18 cellular contexts compared by ENCODE assay signal in the genomic region with DNA sequence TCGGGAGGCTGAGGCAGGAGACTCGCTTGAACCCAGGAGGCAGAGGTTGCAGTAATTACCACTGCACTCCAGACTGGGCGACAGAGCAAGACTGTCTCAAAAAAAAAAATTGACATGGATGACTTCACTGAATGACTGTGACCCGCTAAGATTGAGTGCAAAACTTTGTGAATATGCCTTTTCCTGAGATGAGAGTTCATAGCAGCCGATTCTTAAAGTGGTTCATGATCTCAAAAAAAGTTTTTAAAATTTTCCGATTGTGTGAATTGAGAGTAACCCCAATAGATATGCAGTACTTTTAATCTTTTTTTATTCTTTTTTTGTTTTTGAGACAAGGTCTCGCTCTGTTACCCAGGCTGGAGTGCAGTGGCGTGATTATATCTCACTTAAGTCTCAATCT. TPM values are rescaled to one million over a fixed set of nuclear protein-coding genes. Genes with fewer than 3 reads are reported as not detected.
A peak's percentile ranks its signal among the peaks of the same experiment; 100 is the strongest.
DNase-seq lines count a peak whose midpoint lies in the region; ATAC-seq and TF ChIP-seq lines count a peak whose summit lies in the region.
"Had no signal": no experiment of that assay in that cellular context is flagged by ENCODE, and none has a peak within 500 bp of the region (broad histone marks: within the 10 kb centered on the region; RNA-seq: fewer than 3 reads in every experiment).

No MANE protein-coding gene starts in this region.

- no peak overlapping the region for H2AFZ ChIP-seq in OCI-LY3 (ENCODE audit: low read depth, low read length)

- no peaks in the 10 kb centered on the region for H3K9me3 Mint-ChIP-seq in activated naive CD4-positive, alpha-beta T cell treated with anti-CD3 and anti-CD28 coated beads, Interleukin-2, amount 10 ng/mL, durations not matched to agents 7 days and 5 days
- H3K9me3 Mint-ChIP-seq in chondrocyte (ENCODE audit: low read depth) = no peaks in the 10 kb centered on the region
- no peaks in the 10 kb centered on the region for H3K9me3 Mint-ChIP-seq in stimulated activated effector memory CD8-positive, alpha-beta T cell treated with anti-CD3 and anti-CD28 coated beads, Interleukin-12 subunit alpha, Interleukin-12 subunit beta, amount 100 ng/mL, for 72 hours
- H3K9me3 Mint-ChIP-seq: T-helper 1 cell treated with Interleukin-12 subunit alpha and Interleukin-12 subunit beta and Interleukin-4 antibody, amounts not matched to agents 30 μg/mL and 1 μg/mL, for 36 hours had no signal

- peaks cover 29% of the 10 kb centered on the region for H3K4me1 ChIP-seq in OCI-LY3 (ENCODE audit: low read length)

- peaks cover 23% of the 10 kb centered on the region for H3K4me1 Mint-ChIP-seq in activated naive CD4-positive, alpha-beta T cell treated with anti-CD3 and anti-CD28 coated beads, Interleukin-2, amount 10 ng/mL, durations not matched to agents 7 days and 5 days
- peaks cover 8% of the 10 kb centered on the region for H3K4me1 Mint-ChIP-seq in chondrocyte (ENCODE audit: low read depth)
- H3K4me1 Mint-ChIP-seq in stimulated activated effector memory CD8-positive, alpha-beta T cell treated with anti-CD3 and anti-CD28 coated beads, Interleukin-12 subunit alpha, Interleukin-12 subunit beta, amount 100 ng/mL, for 72 hours = no peaks in the 10 kb centered on the region

- peaks cover 6% of the 10 kb centered on the region for H3K36me3 ChIP-seq in OCI-LY3 (replicated peaks; ENCODE audit: low read depth, low read length)
- H3K36me3 ChIP-seq: brain microvascular endothelial cell, left lung, upper lobe of right lung had no signal

- 0 out of 2 replicates have a peak overlapping the region, but pooled peaks have one; percentile 67 for H3K9ac ChIP-seq in OCI-LY3 (ENCODE audit: low read length)

- DNase-seq in activated naive CD4-positive, alpha-beta T cell treated with anti-CD3 and anti-CD28 coated beads, Interleukin-2, amount 10 ng/mL, durations not matched to agents 7 days and 5 days = no peak
- DNase-seq in activated naive CD4-positive, alpha-beta T cell treated with Interleukin-2 at 50 U/mL for 16 hours = no peak
- DNase-seq in chondrocyte (ENCODE audit: low spot score) (no peak), COLO829 (ENCODE audit: low spot score) (no peak)
- DNase-seq in stimulated activated effector memory CD8-positive, alpha-beta T cell treated with anti-CD3 and anti-CD28 coated beads, Interleukin-12 subunit alpha, Interleukin-12 subunit beta, amount 100 ng/mL, for 72 hours (ENCODE audit: low spot score in 2 of 2) = no peak
- no peak for DNase-seq in stimulated activated CD4-positive, alpha-beta T cell treated with anti-CD3 and anti-CD28 coated beads, Interleukin-4, amount 100 ng/mL, for 1 hour
- DNase-seq: activated CD4-positive, CD25-positive, alpha-beta regulatory T cell treated with anti-CD3 and anti-CD28 coated beads, Interleukin-2, amount 50 U/mL, for 72 hours; brain microvascular endothelial cell; DMS 273 treated with DMSO at 0.1 percent for 48 hours; effector CD8-positive, alpha-beta T cell; GOT3; left lung; NCI-H774; stimulated activated CD4-positive, alpha-beta T cell treated with anti-CD3 and anti-CD28 coated beads, Interleukin-4, amount 100 ng/mL, for 4 hours; upper lobe of right lung had no signal

- no peaks in the 10 kb centered on the region for H3K36me3 Mint-ChIP-seq in activated naive CD4-positive, alpha-beta T cell treated with anti-CD3 and anti-CD28 coated beads, Interleukin-2, amount 10 ng/mL, durations not matched to agents 7 days and 5 days
- peaks cover 1% of the 10 kb centered on the region for H3K36me3 Mint-ChIP-seq in chondrocyte (ENCODE audit: low read depth)
- H3K36me3 Mint-ChIP-seq in stimulated activated effector memory CD8-positive, alpha-beta T cell treated with anti-CD3 and anti-CD28 coated beads, Interleukin-12 subunit alpha, Interleukin-12 subunit beta, amount 100 ng/mL, for 72 hours = peaks cover 6% of the 10 kb centered on the region

- H3K27me3 Mint-ChIP-seq in activated naive CD4-positive, alpha-beta T cell treated with anti-CD3 and anti-CD28 coated beads, Interleukin-2, amount 10 ng/mL, durations not matched to agents 7 days and 5 days = no peaks in the 10 kb centered on the region
- no peaks in the 10 kb centered on the region for H3K27me3 Mint-ChIP-seq in chondrocyte (ENCODE audit: low read depth)

- ATAC-seq in stimulated activated effector memory CD8-positive, alpha-beta T cell treated with anti-CD3 and anti-CD28 coated beads, Interleukin-12 subunit alpha, Interleukin-12 subunit beta, amount 100 ng/mL, for 72 hours = no peak
- no peak for ATAC-seq in GM21528 (IDR thresholded peaks at IDR 0.05; ENCODE audit: low FRiP score, unreplicated experiment)
- ATAC-seq: left lung, upper lobe of right lung had no signal

- no peak for TF ChIP-seq CTCF in OCI-LY3 (IDR thresholded peaks at IDR 0.05; ENCODE audit: low read depth, low read length)
- TF ChIP-seq CTCF in chondrocyte (IDR thresholded peaks at IDR 0.05) = no peak

- H3K27ac Mint-ChIP-seq in activated naive CD4-positive, alpha-beta T cell treated with anti-CD3 and anti-CD28 coated beads, Interleukin-2, amount 10 ng/mL, durations not matched to agents 7 days and 5 days = no peak overlapping the region
- no peak overlapping the region for H3K27ac Mint-ChIP-seq in chondrocyte (ENCODE audit: unreplicated experiment)
- peak overlapping the region; percentile 78 for H3K27ac Mint-ChIP-seq in stimulated activated effector memory CD8-positive, alpha-beta T cell treated with anti-CD3 and anti-CD28 coated beads, Interleukin-12 subunit alpha, Interleukin-12 subunit beta, amount 100 ng/mL, for 72 hours
- H3K27ac Mint-ChIP-seq: T-helper 1 cell treated with Interleukin-12 subunit alpha and Interleukin-12 subunit beta and Interleukin-4 antibody, amounts not matched to agents 30 μg/mL and 1 μg/mL, for 36 hours had no signal

- no peaks in the 10 kb centered on the region for H4K20me1 ChIP-seq in OCI-LY3 (ENCODE audit: insufficient read depth, low read length)

- H3K4me3 Mint-ChIP-seq in activated naive CD4-positive, alpha-beta T cell treated with anti-CD3 and anti-CD28 coated beads, Interleukin-2, amount 10 ng/mL, durations not matched to agents 7 days and 5 days = peak overlapping the region; percentile 28
- H3K4me3 Mint-ChIP-seq in chondrocyte (ENCODE audit: unreplicated experiment) = peak overlapping the region; percentile 33
- H3K4me3 Mint-ChIP-seq in stimulated activated effector memory CD8-positive, alpha-beta T cell treated with anti-CD3 and anti-CD28 coated beads, Interleukin-12 subunit alpha, Interleukin-12 subunit beta, amount 100 ng/mL, for 72 hours = peak overlapping the region; percentile 71
- H3K4me3 Mint-ChIP-seq: T-helper 1 cell treated with Interleukin-12 subunit alpha and Interleukin-12 subunit beta and Interleukin-4 antibody, amounts not matched to agents 30 μg/mL and 1 μg/mL, for 36 hours had no signal

- H3K9me3 ChIP-seq in OCI-LY3 (ENCODE audit: insufficient read depth, low read length) = no peaks in the 10 kb centered on the region
- H3K9me3 ChIP-seq: left lung, upper lobe of right lung had no signal

- no peak overlapping the region for H3K27ac ChIP-seq in OCI-LY3 (ENCODE audit: low read length)

- H3K27me3 ChIP-seq in OCI-LY3 (ENCODE audit: low read depth, low read length) = no peaks in the 10 kb centered on the region
- H3K27me3 ChIP-seq: brain microvascular endothelial cell, left lung, upper lobe of right lung had no signal

- no peaks in the 10 kb centered on the region for H3K79me2 ChIP-seq in OCI-LY3 (ENCODE audit: low read length)

- peak overlapping the region; percentile 68 for H3K4me2 ChIP-seq in OCI-LY3 (ENCODE audit: low read length)

- peak overlapping the region; percentile 84; the same call in 1 of the 2 replicates for H3K4me3 ChIP-seq in OCI-LY3 (ENCODE audit: low read length)

- CTCF ChIA-PET in activated naive CD4-positive, alpha-beta T cell treated with anti-CD3 and anti-CD28 coated beads, Interleukin-2, amount 10 ng/mL, durations not matched to agents 7 days and 5 days (lab: Charles Lee) = interaction anchor here (0.9 to 4.8 kb wide), 5 partner anchors 14 to 212 kb away, joined by 3 to 26 read pairs (median 4); no protein-coding TSS in a partner anchor

RNA-seq across cellular contexts. Expression of a gene that starts 1.2 kb away (rescaled TPM):
- 32.9 to 55.1 TPM (median 37.1 TPM) in 3 replicates for total RNA-seq in chondrocyte

RNA-seq across cellular contexts. Expression of a gene that starts 32.1 kb away (rescaled TPM):
- 10.9 to 15.3 TPM (median 13.9 TPM) in 3 replicates for total RNA-seq in chondrocyte
